Comparison of ENCODE assay signal across 23 cellular contexts in the genomic region with DNA sequence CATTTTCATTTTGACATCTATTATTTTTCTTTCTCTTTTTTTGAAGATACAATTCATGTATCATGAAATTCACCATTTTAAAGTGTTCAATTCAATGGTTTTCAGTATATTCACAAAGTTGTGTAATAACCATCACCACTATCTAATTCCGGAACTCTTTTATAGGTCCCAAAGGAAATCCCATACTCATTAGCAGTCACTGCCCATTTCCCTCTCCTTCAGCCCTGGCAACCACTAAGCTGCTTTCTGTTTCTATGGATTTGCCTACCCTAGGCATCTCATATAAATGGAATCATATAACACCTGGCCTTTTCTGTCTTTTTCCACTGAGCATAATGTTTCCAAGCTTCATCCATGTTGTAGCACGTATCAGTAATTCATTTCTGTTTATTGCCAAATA. TPM values are rescaled to one million over a fixed set of nuclear protein-coding genes. Genes with fewer than 3 reads are reported as not detected.
DNase-seq lines count a peak whose midpoint lies in the region; ATAC-seq and TF ChIP-seq lines count a peak whose summit lies in the region.
"Had no signal": no experiment of that assay in that cellular context is flagged by ENCODE, and none has a peak within 500 bp of the region (broad histone marks: within the 10 kb centered on the region; RNA-seq: fewer than 3 reads in every experiment).

No MANE protein-coding gene starts in this region.

- peak overlapping the region; percentile 15 for H3K4me2 ChIP-seq in osteoblast (ENCODE audit: insufficient read depth, low read length)
- H3K4me2 ChIP-seq: KMS-11 had no signal

- H3K9me3 ChIP-seq in osteoblast (ENCODE audit: low read depth, low read length) = no peaks in the 10 kb centered on the region
- H3K9me3 ChIP-seq: SJSA1 had no signal

- H3K36me3 ChIP-seq in osteoblast (ENCODE audit: insufficient read depth, low read length) = peaks cover 2% of the 10 kb centered on the region

- peaks cover 10 to 15% of the 10 kb centered on the region in 2 donors for H3K4me1 Mint-ChIP-seq in stimulated activated naive B cell treated with anti-CD40 and anti-IgM and Interleukin-4, amounts not matched to agents 10 μg/mL and 1 μg/mL and 100 μg/mL, for 72 hours

- no peak for ATAC-seq in stimulated activated naive B cell treated with anti-CD40 and anti-IgM and Interleukin-4, amounts not matched to agents 10 μg/mL and 1 μg/mL and 100 μg/mL, for 72 hours (replicated peaks)
- ATAC-seq: Right ventricle myocardium inferior had no signal

- peak overlapping the region; percentile 18 for H3K27ac ChIP-seq in osteoblast (ENCODE audit: low read depth, low read length)
- H3K27ac ChIP-seq: KMS-11, SJSA1 had no signal

- no peak for TF ChIP-seq POLR2A in NB4 (IDR thresholded peaks at IDR 0.05; ENCODE audit: extremely low read depth, insufficient read length)

- H2AFZ ChIP-seq in osteoblast (ENCODE audit: low read length) = no peak overlapping the region

- no peak overlapping the region for H3K27ac Mint-ChIP-seq in stimulated activated naive B cell treated with anti-CD40 and anti-IgM and Interleukin-4, amounts not matched to agents 10 μg/mL and 1 μg/mL and 100 μg/mL, for 72 hours
- H3K27ac Mint-ChIP-seq: B cell had no signal

- H3K4me3 ChIP-seq in NB4 (ENCODE audit: low read depth, low read length) (no peak overlapping the region), osteoblast (ENCODE audit: insufficient read depth, low read length) (no peak overlapping the region)
- H3K4me3 ChIP-seq: SJSA1 had no signal

- peaks cover 57 to 78% of the 10 kb centered on the region in 2 donors for H3K27me3 Mint-ChIP-seq in stimulated activated naive B cell treated with anti-CD40 and anti-IgM and Interleukin-4, amounts not matched to agents 10 μg/mL and 1 μg/mL and 100 μg/mL, for 72 hours

- peaks cover 0 to 2% of the 10 kb centered on the region in 2 donors for H3K9me3 Mint-ChIP-seq in stimulated activated naive B cell treated with anti-CD40 and anti-IgM and Interleukin-4, amounts not matched to agents 10 μg/mL and 1 μg/mL and 100 μg/mL, for 72 hours

- H3K4me1 ChIP-seq in osteoblast (ENCODE audit: insufficient read depth, low read length) = peaks cover 27% of the 10 kb centered on the region

- H3K27me3 ChIP-seq in osteoblast (ENCODE audit: insufficient read depth, low read length) = no peaks in the 10 kb centered on the region
- H3K27me3 ChIP-seq: SJSA1 had no signal

- TF ChIP-seq CTCF in NB4 (IDR thresholded peaks at IDR 0.05; ENCODE audit: low read depth, low read length) (no peak), osteoblast (IDR thresholded peaks at IDR 0.05; ENCODE audit: extremely low read depth, low read depth, low read length) (no peak)

- H3K36me3 Mint-ChIP-seq in stimulated activated naive B cell treated with anti-CD40 and anti-IgM and Interleukin-4, amounts not matched to agents 10 μg/mL and 1 μg/mL and 100 μg/mL, for 72 hours = peaks cover 0 to 1% of the 10 kb centered on the region in 2 donors

- no peak overlapping the region for H3K4me3 Mint-ChIP-seq in stimulated activated naive B cell treated with anti-CD40 and anti-IgM and Interleukin-4, amounts not matched to agents 10 μg/mL and 1 μg/mL and 100 μg/mL, for 72 hours
- H3K4me3 Mint-ChIP-seq: B cell, H9 had no signal

- peaks cover 15% of the 10 kb centered on the region for H3K79me2 ChIP-seq in osteoblast (ENCODE audit: insufficient read depth, low read length)

- DNase-seq in NCI-H748 (lab: John Stamatoyannopoulos, UW; ENCODE audit: unreplicated experiment) (peak; percentile 24), NCI-H748 treated with DMSO at 0.1 percent for 48 hours (lab: John Stamatoyannopoulos, UW) (no peak), NB4 (ENCODE audit: low read depth) (peak; percentile 9), dermis blood vessel endothelial cell (peak; percentile 69), osteoblast (ENCODE audit: insufficient read length, low spot score, missing footprints) (peak; percentile 51), HuH-7 (ENCODE audit: low spot score) (no peak), NCI-H510A (lab: John Stamatoyannopoulos, UW) (no peak)
- DNase-seq in stimulated activated naive B cell treated with anti-CD40 and anti-IgM and Interleukin-4, amounts not matched to agents 10 μg/mL and 1 μg/mL and 100 μg/mL, for 72 hours = no peak
- DNase-seq: 8988T, DMS53, EL, GF-D8, H9, MV-4-11, NCI-H1694, NCI-H2081, NCI-H446 treated with DMSO at 0.1 percent for 48 hours, NCI-H774, OCI-M1 had no signal

- H4K20me1 ChIP-seq in osteoblast (ENCODE audit: insufficient read depth, low read length) = peaks cover 10% of the 10 kb centered on the region

RNA-seq across cellular contexts. Expression of a gene that starts 3.2 kb away (rescaled TPM):
- total RNA-seq in dermis blood vessel endothelial cell (31.8 and 41.6 TPM in 2 replicates), osteoblast (69.2 and 86.5 TPM in 2 replicates)
- total RNA-seq: B cell had no signal

Comparison
In these comparisons a context has a peak if more than half of its experiments do, and no peak if none do; other contexts are left out.
1. DNase-seq: peak in NCI-H748 (single experiment), NB4 (single experiment), dermis blood vessel endothelial cell (single experiment) and osteoblast (single experiment); none in NCI-H748 treated with DMSO at 0.1 percent for 48 hours (single experiment), HuH-7 (single experiment), stimulated activated naive B cell treated with anti-CD40 and anti-IgM and Interleukin-4, amounts not matched to agents 10 μg/mL and 1 μg/mL and 100 μg/mL, for 72 hours (single experiment) and NCI-H510A (single experiment).